Comparison of ENCODE assay signal across 24 cellular contexts in genomic region chr14:94458096-94458495, GRCh38. TPM values are rescaled to one million over a fixed set of nuclear protein-coding genes. Genes with fewer than 3 reads are reported as not detected.
DNase-seq lines count a peak whose midpoint lies in the region; ATAC-seq, FAIRE-seq and TF ChIP-seq lines count a peak whose summit lies in the region.
"Had no signal": no experiment of that assay in that cellular context is flagged by ENCODE, and none has a peak within 500 bp of the region (broad histone marks: within the 10 kb centered on the region; RNA-seq: fewer than 3 reads in every experiment).

No MANE protein-coding gene starts in this region.

- H4K91ac ChIP-seq in H9 (ENCODE audit: insufficient read length, low read depth, low read length) = no peak overlapping the region

- H2BK5ac ChIP-seq in H9 (ENCODE audit: insufficient read length, low read length) = no peak overlapping the region

- H3K9ac ChIP-seq in H9 (ENCODE audit: extremely low read depth, insufficient read length, low read length) = no peak overlapping the region
- H3K9ac ChIP-seq: BLaER1 treated with 17β-estradiol and CSF1 and Interleukin-3, amounts not matched to agents 10 nM and 100 nM had no signal

- H3T11ph ChIP-seq in H9 (ENCODE audit: low read length) = no peak overlapping the region

- H3K36me3 ChIP-seq in right atrium auricular region (no peaks in the 10 kb centered on the region), suprapubic skin (no peaks in the 10 kb centered on the region)
- H3K36me3 ChIP-seq: BE2C; BLaER1 treated with 17β-estradiol and CSF1 and Interleukin-3, amounts not matched to agents 10 nM and 100 nM had no signal

- peaks cover 7% of the 10 kb centered on the region for H3K27me3 Mint-ChIP-seq in H9 (ENCODE audit: low read depth)

- TF ChIP-seq CTCF in right atrium auricular region (IDR thresholded peaks at IDR 0.05) (no peak), H9 (conservative IDR thresholded peaks at IDR 0.05) (no peak), suprapubic skin (IDR thresholded peaks at IDR 0.05) (no peak)

- H3K4me3 Mint-ChIP-seq in H9 = no peak overlapping the region
- H3K4me3 Mint-ChIP-seq: CD4-positive, alpha-beta T cell; CD8-positive, alpha-beta T cell had no signal

- H2BK20ac ChIP-seq in H9 (ENCODE audit: low read depth, low read length, poor library complexity, severe bottlenecking) = no peak overlapping the region

- H3K4ac ChIP-seq in H9 (ENCODE audit: low read depth, low read length) = no peak overlapping the region

- H4K20me1 ChIP-seq in H9 (ENCODE audit: control insufficient read depth, insufficient read depth, insufficient read length) = no peaks in the 10 kb centered on the region
- H4K20me1 ChIP-seq: BLaER1 treated with 17β-estradiol and CSF1 and Interleukin-3, amounts not matched to agents 10 nM and 100 nM had no signal

- H4K5ac ChIP-seq in H9 (ENCODE audit: insufficient read length, low read depth, low read length) = no peak overlapping the region

- no peak overlapping the region for H3K27ac Mint-ChIP-seq in H9
- H3K27ac Mint-ChIP-seq: CD4-positive, alpha-beta T cell; CD8-positive, alpha-beta T cell had no signal

- H3K4me1 ChIP-seq in right atrium auricular region (no peaks in the 10 kb centered on the region), H9 (ENCODE audit: insufficient read depth, low read length) (no peaks in the 10 kb centered on the region), suprapubic skin (peaks cover 5% of the 10 kb centered on the region)
- H3K4me1 ChIP-seq: A549, BE2C, Caco-2 had no signal

- ATAC-seq in left cardiac atrium = no peak
- ATAC-seq: A549; CD8-positive, alpha-beta T cell; GM12878 had no signal

- no peaks in the 10 kb centered on the region for H3K23me2 ChIP-seq in H9 (ENCODE audit: insufficient read length, low read depth, low read length, poor library complexity, severe bottlenecking)

- no peak overlapping the region for H3K23ac ChIP-seq in H9 (ENCODE audit: insufficient read length, low read depth, low read length)

- no peak overlapping the region for H2BK120ac ChIP-seq in H9 (ENCODE audit: low read depth, low read length, poor library complexity, severe bottlenecking)

- H3K27ac ChIP-seq in right atrium auricular region (no peak overlapping the region), H9 (ENCODE audit: insufficient read length, low read depth, low read length) (no peak overlapping the region), suprapubic skin (peak overlapping the region; percentile 10)
- H3K27ac ChIP-seq: 22Rv1, A549, C4-2B had no signal

- H3K4me3 ChIP-seq in right atrium auricular region (no peak overlapping the region), suprapubic skin (no peak overlapping the region)
- H3K4me3 ChIP-seq: A549; BLaER1 treated with 17β-estradiol and CSF1 and Interleukin-3, amounts not matched to agents 10 nM and 100 nM; GM12878 had no signal

- no peak for TF ChIP-seq POLR2A in suprapubic skin (IDR thresholded peaks at IDR 0.05)
- TF ChIP-seq POLR2A in GM12891 (IDR thresholded peaks at IDR 0.05; ENCODE audit: low read depth, low read length) = no peak

- H3K56ac ChIP-seq in H9 (ENCODE audit: insufficient read length, low read depth, low read length) = no peak overlapping the region

- DNase-seq in right atrium auricular region (ENCODE audit: low spot score) (peak; percentile 30), left cardiac atrium (no peak), H9 (peak; percentile 5), suprapubic skin (ENCODE audit: low spot score in 2 of 2) (no peak), GM12891 (ENCODE audit: insufficient read length, low spot score) (no peak), activated gamma-delta T cell (lab: John Stamatoyannopoulos, UW) (no peak), putamen (ENCODE audit: low spot score) (no peak)
- DNase-seq: BE2C; Caco-2; Calu3; CD4-positive, alpha-beta T cell; CD8-positive, alpha-beta T cell; DMS79 treated with DMSO at 0.1 percent for 48 hours; GDM1 had no signal

- H3K27me3 ChIP-seq in right atrium auricular region (no peaks in the 10 kb centered on the region), H9 (ENCODE audit: insufficient read depth, low read length) (no peaks in the 10 kb centered on the region), suprapubic skin (peaks cover 3% of the 10 kb centered on the region)
- H3K27me3 ChIP-seq: BLaER1 treated with 17β-estradiol and CSF1 and Interleukin-3, amounts not matched to agents 10 nM and 100 nM had no signal

- no peak overlapping the region for H3K18ac ChIP-seq in H9 (ENCODE audit: insufficient read length, low read depth, low read length)

- no peak overlapping the region for H3K4me2 ChIP-seq in H9 (ENCODE audit: insufficient read depth, insufficient read length, low read length)
- H3K4me2 ChIP-seq: A549 had no signal

- no peak overlapping the region for H2AFZ ChIP-seq in H9 (ENCODE audit: low read length)

- H3K9me3 Mint-ChIP-seq in H9 = peaks cover 25 to 39% of the 10 kb centered on the region in 2 experiments

- H2BK12ac ChIP-seq in H9 (ENCODE audit: insufficient read length, low read depth, low read length) = no peak overlapping the region

- no peak overlapping the region for H4K8ac ChIP-seq in H9 (replicated peaks; ENCODE audit: insufficient read length, low read depth, low read length)

- H3K36me3 Mint-ChIP-seq in H9 (ENCODE audit: insufficient read depth in 1 of 3, low read depth in 3 of 3) = peaks cover 0 to 39% (median 15%) of the 10 kb centered on the region in 3 experiments; a peak in 5 of 7 replicates
- H3K36me3 Mint-ChIP-seq: CD8-positive, alpha-beta T cell had no signal

- no peaks in the 10 kb centered on the region for H3K79me1 ChIP-seq in H9 (ENCODE audit: insufficient read depth, low read depth, low read length, poor library complexity, severe bottlenecking)

- H3K4me1 Mint-ChIP-seq in H9 = peaks cover 15 to 18% of the 10 kb centered on the region in 2 experiments

- FAIRE-seq in GM12891 (lab: Jason Lieb, UNC) = no peak
- FAIRE-seq: A549, D721Med, GM12878, GM19239 had no signal

- intact Hi-C loops in left cardiac atrium (cut with DNase I) = no loop called here

- H3K14ac ChIP-seq in H9 (ENCODE audit: insufficient read depth, low read length) = no peak overlapping the region

- WGBS in H9 (ENCODE audit: extremely low coverage, insufficient read length, low lambda C conversion rate) = no CpG with 5 or more reads among the region's 1 CpG
- 93% methylated on average over 1 of the region's 1 CpG for WGBS in suprapubic skin

- H3K9me3 ChIP-seq in right atrium auricular region (peaks cover 0 to 5% of the 10 kb centered on the region in 2 donors), H9 (ENCODE audit: control insufficient read depth, low read depth, low read length) (no peaks in the 10 kb centered on the region), suprapubic skin (no peaks in the 10 kb centered on the region)
- H3K9me3 ChIP-seq: A549, BE2C, Caco-2 had no signal

- H3K79me2 ChIP-seq in H9 (ENCODE audit: insufficient read depth, low read length) = no peaks in the 10 kb centered on the region

- H2AK5ac ChIP-seq in H9 (ENCODE audit: insufficient read length, low read length) = no peak overlapping the region

- H2BK15ac ChIP-seq in H9 (ENCODE audit: low read depth, low read length) = no peak overlapping the region

- no peak for TF ChIP-seq EP300 in suprapubic skin (IDR thresholded peaks at IDR 0.05)

TF ChIP-seq in GM12891, 5 proteins besides CTCF, POLR2A, EP300 and RAD21:
- TF ChIP-seq POU2F2 (IDR thresholded peaks at IDR 0.05; ENCODE audit: low read depth, low read length) (no peak), TAF1 (IDR thresholded peaks at IDR 0.05; ENCODE audit: low read depth, low read length) (no peak), POLR2AphosphoS5 (IDR thresholded peaks at IDR 0.05; ENCODE audit: low read depth, low read length) (no peak), SPI1 (IDR thresholded peaks at IDR 0.05; ENCODE audit: low read depth, low read length) (no peak), PAX5 (IDR thresholded peaks at IDR 0.05; ENCODE audit: insufficient read depth, low read length, severe bottlenecking) (no peak)

RNA-seq across cellular contexts. Expression of gene SERPINA11, which starts 5.5 kb away (rescaled TPM):
- total RNA-seq in right atrium auricular region (not detected), left cardiac atrium (not detected), H9 (2021) (not detected in 2 replicates), suprapubic skin (not detected)
- polyA plus RNA-seq in GM12891 (2012; ENCODE audit: low read depth, missing spikeins) = not detected
- total RNA-seq: A172; Calu3; CD4-positive, alpha-beta T cell; CD8-positive, alpha-beta T cell; Daoy; G401; GM12878 had no signal
- polyA plus RNA-seq: A549 had no signal

RNA-seq across cellular contexts. Expression of gene SERPINA9, which starts 17.9 kb away (rescaled TPM):
- total RNA-seq in right atrium auricular region (not detected), left cardiac atrium (not detected), H9 (2021) (not detected in 2 replicates), suprapubic skin (10 to 100 TPM in 2 of 4 donors, 1 to 10 TPM in 2; 1.8 to 11.0 (median 6.2) TPM)
- polyA plus RNA-seq in GM12891 (2012; ENCODE audit: low read depth, missing spikeins) = not detected
- total RNA-seq: A172; Caco-2; Calu3; CD4-positive, alpha-beta T cell; CD8-positive, alpha-beta T cell; G401; GM12878 had no signal
- polyA plus RNA-seq: A549 had no signal

RNA-seq across cellular contexts. Expression of gene SERPINA12, which starts 51.2 kb away (rescaled TPM):
- not detected for total RNA-seq in right atrium auricular region
- total RNA-seq in left cardiac atrium = not detected
- not detected in 2 replicates for total RNA-seq in H9 (2021)
- total RNA-seq in suprapubic skin = 100 to 1,000 TPM in 3 of 4 donors, 10 to 100 TPM in 1; 91.3 to 486 (median 265) TPM
- polyA plus RNA-seq in GM12891 (2012; ENCODE audit: low read depth, missing spikeins) = not detected
- total RNA-seq: A172; Caco-2; Calu3; CD4-positive, alpha-beta T cell; CD8-positive, alpha-beta T cell; Daoy; G401; GM12878 had no signal
- polyA plus RNA-seq: A549, GM12878 had no signal

Comparison
In these comparisons a context has a peak if more than half of its experiments do, and no peak if none do; other contexts are left out.
1. DNase-seq: peak in right atrium auricular region (single experiment) and H9 (single experiment); none in left cardiac atrium (single experiment), suprapubic skin (0 of 2), GM12891 (single experiment), activated gamma-delta T cell (single experiment) and putamen (single experiment).
2. RNA of gene SERPINA12, which starts 51.2 kb away (total RNA-seq): 91.3 to 486 TPM in suprapubic skin; not detected in right atrium auricular region, not detected in left cardiac atrium and not detected in H9; every median in the first group is over 10 times any median in the second.